Comparison of ENCODE assay signal across 10 cellular contexts in the genomic region with DNA sequence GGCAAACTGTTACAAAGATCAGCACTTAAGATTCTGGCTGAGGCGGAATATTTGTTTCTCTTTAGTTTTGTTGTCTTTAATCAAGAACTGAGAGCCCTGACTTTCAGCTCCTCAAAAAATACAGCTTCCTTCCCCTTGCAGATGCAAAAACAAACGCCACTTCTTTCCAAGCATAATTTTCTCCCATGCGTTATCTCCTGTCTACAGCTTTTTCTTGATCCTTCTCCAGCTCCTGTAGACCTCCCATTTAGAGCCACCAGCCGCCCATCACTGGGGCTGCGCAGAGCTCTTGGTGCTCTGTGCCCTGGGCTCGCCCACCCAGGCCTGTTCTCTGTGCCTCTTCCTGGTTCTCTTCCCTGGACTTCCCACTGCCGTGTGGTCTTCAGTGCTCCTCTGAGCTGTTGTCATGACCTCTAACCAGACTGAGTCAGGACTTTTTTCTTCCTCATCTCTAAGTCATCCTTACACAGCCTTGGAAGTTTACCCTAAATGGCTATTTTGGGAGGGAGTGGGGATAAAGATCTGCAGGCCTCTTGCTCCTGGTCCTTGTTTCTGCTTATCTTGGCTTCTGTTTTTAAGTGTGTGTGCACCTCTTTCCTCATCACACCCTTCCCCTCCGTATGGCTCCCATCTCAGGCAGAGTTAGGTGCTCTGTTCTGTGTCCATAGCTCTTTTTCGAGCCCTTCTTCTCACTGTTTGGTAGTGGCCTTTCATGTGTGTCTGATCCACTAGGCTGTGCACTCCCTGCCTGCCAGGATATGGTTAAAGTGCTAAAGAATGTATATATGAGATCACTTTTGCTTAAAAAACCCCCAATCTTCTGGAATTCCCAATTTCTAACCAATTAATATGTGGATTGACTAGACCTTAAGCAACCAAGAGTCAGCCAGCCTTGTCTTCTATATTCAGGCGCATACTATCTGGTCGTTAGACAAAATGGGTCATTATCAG.
A peak's percentile ranks its signal among the peaks of the same experiment; 100 is the strongest.
DNase-seq lines count a peak whose midpoint lies in the region; ATAC-seq, FAIRE-seq and TF ChIP-seq lines count a peak whose summit lies in the region.
"Had no signal": no experiment of that assay in that cellular context is flagged by ENCODE, and none has a peak within 500 bp of the region (broad histone marks: within the 10 kb centered on the region; RNA-seq: fewer than 3 reads in every experiment).

No MANE protein-coding gene starts in this region.

- H3K36me3 ChIP-seq in astrocyte (ENCODE audit: insufficient read depth, low read length), result peaks cover 7% of the 10 kb centered on the region
- no peaks in the 10 kb centered on the region for H3K36me3 ChIP-seq in smooth muscle cell (ENCODE audit: low read depth)

- H3K9me3 ChIP-seq in astrocyte (ENCODE audit: insufficient read depth, low read depth, low read length) (no peaks in the 10 kb centered on the region), smooth muscle cell (replicated peaks; ENCODE audit: low read depth) (no peaks in the 10 kb centered on the region)

- H2AFZ ChIP-seq in astrocyte (ENCODE audit: low read depth, low read length) (peak overlapping the region; percentile 38), smooth muscle cell (ENCODE audit: low read depth) (no peak overlapping the region)

- H3K27ac ChIP-seq in astrocyte (ENCODE audit: low read depth, low read length), result peak overlapping the region; percentile 86
- H3K27ac ChIP-seq in smooth muscle cell (ENCODE audit: low read depth), result peak overlapping the region; percentile 68

- H3K4me3 ChIP-seq in astrocyte (ENCODE audit: insufficient read depth, low read depth, low read length), result no peak overlapping the region
- H3K4me3 ChIP-seq in smooth muscle cell, result no peak overlapping the region

- H3K27me3 ChIP-seq in astrocyte (ENCODE audit: insufficient read depth, low read length) (no peaks in the 10 kb centered on the region), smooth muscle cell (ENCODE audit: low read depth) (no peaks in the 10 kb centered on the region)

- peaks cover 35% of the 10 kb centered on the region for H3K4me1 ChIP-seq in astrocyte (ENCODE audit: insufficient read depth, low read length)
- peaks cover 27% of the 10 kb centered on the region for H3K4me1 ChIP-seq in smooth muscle cell (ENCODE audit: low read depth)

- peaks cover 25% of the 10 kb centered on the region for H3K36me3 Mint-ChIP-seq in HFFc6 (ENCODE audit: low read depth)
- H3K36me3 Mint-ChIP-seq in astrocyte (ENCODE audit: low read depth, unreplicated experiment), result peaks cover 10% of the 10 kb centered on the region

- H4K20me1 ChIP-seq in astrocyte (ENCODE audit: insufficient read depth, low read length), result no peaks in the 10 kb centered on the region
- H4K20me1 ChIP-seq in smooth muscle cell (ENCODE audit: low read depth), result no peaks in the 10 kb centered on the region

- H3K9ac ChIP-seq in astrocyte (ENCODE audit: low read length) (peak overlapping the region; percentile 61), smooth muscle cell (ENCODE audit: low read depth) (no peak overlapping the region)

- peak; percentile 45 for FAIRE-seq in astrocyte (lab: Jason Lieb, UNC)

- H3K79me2 ChIP-seq in astrocyte (ENCODE audit: insufficient read depth, low read length) (no peaks in the 10 kb centered on the region), smooth muscle cell (ENCODE audit: low read depth) (no peaks in the 10 kb centered on the region)

- no peaks in the 10 kb centered on the region for H3K9me3 Mint-ChIP-seq in HFFc6
- H3K9me3 Mint-ChIP-seq in astrocyte (ENCODE audit: unreplicated experiment), result no peaks in the 10 kb centered on the region

- peak overlapping the region; percentile 63 for H3K4me2 ChIP-seq in astrocyte (ENCODE audit: low read length)
- H3K4me2 ChIP-seq in smooth muscle cell, result peak overlapping the region; percentile 58

- H3K4me3 Mint-ChIP-seq in HFFc6 (peak overlapping the region; percentile 75), astrocyte (ENCODE audit: unreplicated experiment) (no peak overlapping the region)

- WGBS in smooth muscle cell (ENCODE audit: low lambda C conversion rate), result 59% methylated on average over 11 of the region's 11 CpGs

- peaks cover 20% of the 10 kb centered on the region for H3F3A ChIP-seq in smooth muscle cell (ENCODE audit: low read depth)

- TF ChIP-seq CTCF in HFFc6 (IDR thresholded peaks at IDR 0.05), result no peak
- no peak for TF ChIP-seq CTCF in astrocyte (IDR thresholded peaks at IDR 0.05; ENCODE audit: insufficient read depth, low read depth, low read length)
- no peak for TF ChIP-seq CTCF in smooth muscle cell (IDR thresholded peaks at IDR 0.05; ENCODE audit: borderline replicate concordance, insufficient read depth, poor library complexity, severe bottlenecking)
- no peak for TF ChIP-seq CTCF in omental fat pad (IDR thresholded peaks at IDR 0.05)

- ATAC-seq in GM21723 (IDR thresholded peaks at IDR 0.05; ENCODE audit: unreplicated experiment) (no peak), HG03521 (IDR thresholded peaks at IDR 0.05; ENCODE audit: unreplicated experiment) (no peak), omental fat pad (ENCODE audit: low FRiP score) (no peak)

- peak; percentile 78 for DNase-seq in HFFc6
- DNase-seq in astrocyte (ENCODE audit: low read depth), result peak; percentile 86
- peak; percentile 70 for DNase-seq in iris pigment epithelial cell (ENCODE audit: low read depth)
- DNase-seq in smooth muscle cell (lab: John Stamatoyannopoulos, UW; ENCODE audit: unreplicated experiment), result no peak
- DNase-seq in RPMI8226, result no peak
- no peak for DNase-seq in omental fat pad (ENCODE audit: low spot score)
- DNase-seq: activated effector memory CD4-positive, alpha-beta T cell treated with anti-CD3 and anti-CD28 coated beads, Interleukin-2, amount 50 U/mL, for 16 hours; NCI-H1436 treated with DMSO at 0.1 percent for 48 hours had no signal

- H3K27me3 Mint-ChIP-seq in HFFc6 (ENCODE audit: insufficient read depth), result no peaks in the 10 kb centered on the region; the same call in 1 of the 2 replicates
- no peaks in the 10 kb centered on the region for H3K27me3 Mint-ChIP-seq in astrocyte (ENCODE audit: low read depth, unreplicated experiment)

- H3K27ac Mint-ChIP-seq in HFFc6 (peak overlapping the region; percentile 99), astrocyte (ENCODE audit: unreplicated experiment) (peak overlapping the region; percentile 82)

- H3K4me1 Mint-ChIP-seq in HFFc6 (ENCODE audit: low read depth) (peaks cover 78% of the 10 kb centered on the region), astrocyte (ENCODE audit: low read depth, unreplicated experiment) (peaks cover 27% of the 10 kb centered on the region)

Comparison
In these comparisons a context has a peak if more than half of its experiments do, and no peak if none do; other contexts are left out.
1. DNase-seq: peak in HFFc6 (single experiment), astrocyte (single experiment) and iris pigment epithelial cell (single experiment); none in smooth muscle cell (single experiment), RPMI8226 (single experiment) and omental fat pad (single experiment).